Comparison of ENCODE assay signal across 2 cellular contexts in genomic region chr1:164609084-164609483, GRCh38.
TF ChIP-seq lines count a peak whose summit lies in the region.

No MANE protein-coding gene starts in this region.

TF ChIP-seq in SK-N-SH, 30 proteins besides CTCF, POLR2A, EP300 and RAD21 (continued from another document):
- TF ChIP-seq FOXJ3 (CRISPR knock-in tag; IDR thresholded peaks at IDR 0.05) = no peak
- TF ChIP-seq RFX5 (IDR thresholded peaks at IDR 0.05; ENCODE audit: low read length) = no peak
- no peak for TF ChIP-seq REST (IDR thresholded peaks at IDR 0.05; ENCODE audit: low read depth, low read length)
- TF ChIP-seq MAX (IDR thresholded peaks at IDR 0.05; ENCODE audit: low read depth) = no peak
- no peak for TF ChIP-seq TCF12 (IDR thresholded peaks at IDR 0.05)

TF ChIP-seq in SK-N-SH treated with all-trans-retinoic acid at 6 μM for 48 hours, 23 proteins besides CTCF, POLR2A, EP300 and RAD21 (continued from another document):
- TF ChIP-seq PATZ1 (CRISPR knock-in tag; IDR thresholded peaks at IDR 0.05; ENCODE audit: borderline replicate concordance) (no peak), POU6F1 (CRISPR knock-in tag; IDR thresholded peaks at IDR 0.05; ENCODE audit: borderline replicate concordance, low read depth) (no peak)
